In the genomic region with DNA sequence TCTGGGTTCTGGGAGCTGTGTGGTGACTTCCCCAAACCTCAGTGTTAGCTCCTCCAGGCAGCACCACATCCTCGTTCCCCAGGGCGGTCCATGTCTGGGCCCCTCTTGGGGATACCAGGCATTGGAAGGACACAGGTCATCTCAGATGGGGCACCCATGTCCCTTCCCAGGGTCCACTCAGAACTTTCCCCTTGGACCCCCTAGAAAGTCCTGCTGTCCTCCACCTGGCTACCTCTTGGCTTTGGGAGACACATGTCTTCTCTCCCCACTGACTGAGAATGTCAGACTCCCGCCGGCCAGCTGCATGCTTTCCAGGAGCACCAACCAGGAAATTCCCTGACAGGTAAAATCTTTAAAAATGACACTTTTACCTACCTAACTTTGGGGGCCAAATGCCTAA, we compare ENCODE assay signal across 9 cellular contexts. TPM values are rescaled to one million over a fixed set of nuclear protein-coding genes. Genes with fewer than 3 reads are reported as not detected.
DNase-seq lines count a peak whose midpoint lies in the region; ATAC-seq and TF ChIP-seq lines count a peak whose summit lies in the region.
"Not testable (repeated sequence)": the region's sequence is repeated elsewhere in the genome, so short reads cannot be mapped to it uniquely, and the experiment has no call there.
"Had no signal": no experiment of that assay in that cellular context is flagged by ENCODE, and none has a peak within 500 bp of the region (broad histone marks: within the 10 kb centered on the region; RNA-seq: fewer than 3 reads in every experiment).

No MANE protein-coding gene starts in this region.

- H3K4me1 ChIP-seq in SJCRH30, result peaks cover 17% of the 10 kb centered on the region
- H3K4me1 ChIP-seq in esophagus muscularis mucosa, upper lobe of left lung: not testable (repeated sequence)

- not testable (repeated sequence) for TF ChIP-seq POLR2A in esophagus muscularis mucosa (IDR thresholded peaks at IDR 0.05; ENCODE audit: low read depth); upper lobe of left lung (IDR thresholded peaks at IDR 0.05)

- not testable (repeated sequence) for TF ChIP-seq EP300 in esophagus muscularis mucosa (IDR thresholded peaks at IDR 0.05); upper lobe of left lung (IDR thresholded peaks at IDR 0.05)

- H3K27me3 ChIP-seq in SJCRH30, esophagus muscularis mucosa, upper lobe of left lung: not testable (repeated sequence)

- H3K36me3 ChIP-seq in SJCRH30, result not testable (repeated sequence)
- H3K36me3 ChIP-seq in esophagus muscularis mucosa, result peaks cover 0 to 37% (median 19%) of the 10 kb centered on the region in 4 donors
- peaks cover 0 to 30% (median 10%) of the 10 kb centered on the region in 4 donors for H3K36me3 ChIP-seq in upper lobe of left lung

- intact Hi-C loops in CD14-positive monocyte (cut with micrococcal nuclease); esophagus muscularis mucosa (cut with DNase I): not testable (repeated sequence)

- H3K4me3 Mint-ChIP-seq in CD14-positive monocyte, nephron progenitor cell, neural crest cell: not testable (repeated sequence)

- H3K27me3 Mint-ChIP-seq in CD14-positive monocyte (ENCODE audit: low read depth in 3 of 3); nephron progenitor cell (ENCODE audit: low read depth, poor library complexity); neural crest cell (ENCODE audit: low read depth): not testable (repeated sequence)

- not testable (repeated sequence) for H3K4me3 ChIP-seq in SJCRH30, esophagus muscularis mucosa, upper lobe of left lung

- H3K27ac ChIP-seq in SJCRH30, result peak overlapping the region; percentile 80
- H3K27ac ChIP-seq in esophagus muscularis mucosa (replicated peaks in 1 of 4); upper lobe of left lung: not testable (repeated sequence)

- not testable (repeated sequence) for H3K4me1 Mint-ChIP-seq in CD14-positive monocyte, nephron progenitor cell, neural crest cell

- H3K9me3 Mint-ChIP-seq in CD14-positive monocyte, nephron progenitor cell, neural crest cell: not testable (repeated sequence)

- TF ChIP-seq CTCF in CD14-positive monocyte (IDR thresholded peaks at IDR 0.05); esophagus muscularis mucosa (IDR thresholded peaks at IDR 0.05); nephron progenitor cell (IDR thresholded peaks at IDR 0.05); neural crest cell (conservative IDR thresholded peaks at IDR 0.05); upper lobe of left lung (IDR thresholded peaks at IDR 0.05): not testable (repeated sequence)

- DNase-seq in CD14-positive monocyte (ENCODE audit: low spot score), result peak; percentile 20
- not testable (repeated sequence) for DNase-seq in SJCRH30; nephron progenitor cell; neural crest cell (ENCODE audit: low read depth, low spot score); upper lobe of left lung
- DNase-seq in esophagus muscularis mucosa (ENCODE audit: extremely low spot score), result peak; percentile 82
- DNase-seq in mesenteric fat pad (ENCODE audit: low spot score), result peak; percentile 64

- H3K27ac Mint-ChIP-seq in CD14-positive monocyte (peak overlapping the region in 1 of 7 donors; percentile 43), nephron progenitor cell (peak overlapping the region; percentile 82), neural crest cell (ENCODE audit: unreplicated experiment) (peak overlapping the region; percentile 35)

- WGBS in esophagus muscularis mucosa, result 93% methylated on average over 4 of the region's 4 CpGs
- WGBS in upper lobe of left lung, 2 donors, result 94 to 100% methylated on average over 4 of the region's 4 CpGs

- H3K36me3 Mint-ChIP-seq in CD14-positive monocyte, result peaks cover 19 to 29% of the 10 kb centered on the region in 2 donors
- peaks cover 31% of the 10 kb centered on the region for H3K36me3 Mint-ChIP-seq in nephron progenitor cell (ENCODE audit: low read depth)
- H3K36me3 Mint-ChIP-seq in neural crest cell (ENCODE audit: low read depth), result not testable (repeated sequence)

- peak; percentile 4 to 20 for ATAC-seq in upper lobe of left lung (ENCODE audit: low FRiP score in 2 of 2)

- H3K9me3 ChIP-seq in SJCRH30 (replicated peaks); esophagus muscularis mucosa; upper lobe of left lung: not testable (repeated sequence)

RNA-seq across cellular contexts. Expression of a gene that starts 16.4 kb away (rescaled TPM):
- not detected for polyA plus RNA-seq in CD14-positive monocyte
- 0.51 and 0.59 TPM in 2 replicates for total RNA-seq in SJCRH30 (2014; rRNA removed; shearing (Covaris generic))
- under 1 TPM; 0.34 to 0.83 (median 0.50) TPM for total RNA-seq in esophagus muscularis mucosa
- total RNA-seq in mesenteric fat pad, result 0.48 TPM
- 1.8 TPM in 2 replicates for total RNA-seq in neural crest cell
- 1 to 10 TPM in 4 of 6 donors, under 1 TPM in 2; 0.33 to 6.3 (median 2.4) TPM for total RNA-seq in upper lobe of left lung
- polyA plus RNA-seq: AG04450; CD8-positive, alpha-beta memory T cell had no signal
